In genomic region chr1:66246371-66247262, GRCh38 we compare ENCODE assay signal across 1 cellular context.
TF ChIP-seq lines count a peak whose summit lies in the region.

No MANE protein-coding gene starts in this region.

TF ChIP-seq in SK-N-SH, 30 proteins besides CTCF, POLR2A, EP300 and RAD21 (continued from another document):
- TF ChIP-seq, protein P1, sequence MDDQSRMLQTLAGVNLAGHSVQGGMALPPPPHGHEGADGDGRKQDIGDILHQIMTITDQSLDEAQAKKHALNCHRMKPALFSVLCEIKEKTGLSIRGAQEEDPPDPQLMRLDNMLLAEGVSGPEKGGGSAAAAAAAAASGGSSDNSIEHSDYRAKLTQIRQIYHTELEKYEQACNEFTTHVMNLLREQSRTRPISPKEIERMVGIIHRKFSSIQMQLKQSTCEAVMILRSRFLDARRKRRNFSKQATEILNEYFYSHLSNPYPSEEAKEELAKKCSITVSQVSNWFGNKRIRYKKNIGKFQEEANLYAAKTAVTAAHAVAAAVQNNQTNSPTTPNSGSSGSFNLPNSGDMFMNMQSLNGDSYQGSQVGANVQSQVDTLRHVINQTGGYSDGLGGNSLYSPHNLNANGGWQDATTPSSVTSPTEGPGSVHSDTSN (IDR thresholded peaks at IDR 0.05): no peak
- TF ChIP-seq YY1 (IDR thresholded peaks at IDR 0.05; ENCODE audit: low read depth) (no peak), GATA2 (CRISPR knock-in tag; IDR thresholded peaks at IDR 0.05) (no peak), RFX5 (IDR thresholded peaks at IDR 0.05; ENCODE audit: low read length) (no peak), EZH2phosphoT487 (IDR thresholded peaks at IDR 0.05; ENCODE audit: borderline replicate concordance, low read depth) (no peak), CHD2 (IDR thresholded peaks at IDR 0.05; ENCODE audit: low read length, partially characterized antibody) (no peak)
